In the genomic region with DNA sequence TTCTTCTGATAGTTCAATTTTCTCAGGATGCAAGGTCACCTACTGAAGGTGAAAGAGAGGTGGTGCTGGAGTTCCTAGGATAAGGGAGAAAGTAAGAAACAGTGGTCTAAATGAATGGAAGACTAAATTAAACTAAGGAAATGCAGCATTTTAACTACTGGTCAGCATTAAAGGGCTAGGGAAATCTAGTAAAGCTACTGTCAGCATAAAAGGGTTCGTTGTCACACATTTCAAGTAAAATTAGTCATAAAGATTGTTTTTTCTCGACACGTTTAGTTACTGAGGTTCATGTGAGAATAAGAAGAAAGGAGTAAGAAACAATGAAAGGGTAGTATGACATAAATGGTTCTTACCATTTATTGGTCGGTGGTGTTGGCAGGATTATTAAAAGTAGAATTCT, we compare ENCODE assay signal across 3 cellular contexts.
TF ChIP-seq lines count a peak whose summit lies in the region.

No MANE protein-coding gene starts in this region.

TF ChIP-seq in HepG2, 621 proteins besides CTCF, POLR2A, EP300 and RAD21:
- peak; percentile 64 to 84 for TF ChIP-seq MAFK (conservative IDR thresholded peaks at IDR 0.05 in 1 of 2, IDR thresholded peaks at IDR 0.05 in 1 of 2; ENCODE audit: low read length in 2 of 2)
- TF ChIP-seq MAFF (IDR thresholded peaks at IDR 0.05; ENCODE audit: low read depth, low read length) = peak; percentile 75
- TF ChIP-seq, protein P1, sequence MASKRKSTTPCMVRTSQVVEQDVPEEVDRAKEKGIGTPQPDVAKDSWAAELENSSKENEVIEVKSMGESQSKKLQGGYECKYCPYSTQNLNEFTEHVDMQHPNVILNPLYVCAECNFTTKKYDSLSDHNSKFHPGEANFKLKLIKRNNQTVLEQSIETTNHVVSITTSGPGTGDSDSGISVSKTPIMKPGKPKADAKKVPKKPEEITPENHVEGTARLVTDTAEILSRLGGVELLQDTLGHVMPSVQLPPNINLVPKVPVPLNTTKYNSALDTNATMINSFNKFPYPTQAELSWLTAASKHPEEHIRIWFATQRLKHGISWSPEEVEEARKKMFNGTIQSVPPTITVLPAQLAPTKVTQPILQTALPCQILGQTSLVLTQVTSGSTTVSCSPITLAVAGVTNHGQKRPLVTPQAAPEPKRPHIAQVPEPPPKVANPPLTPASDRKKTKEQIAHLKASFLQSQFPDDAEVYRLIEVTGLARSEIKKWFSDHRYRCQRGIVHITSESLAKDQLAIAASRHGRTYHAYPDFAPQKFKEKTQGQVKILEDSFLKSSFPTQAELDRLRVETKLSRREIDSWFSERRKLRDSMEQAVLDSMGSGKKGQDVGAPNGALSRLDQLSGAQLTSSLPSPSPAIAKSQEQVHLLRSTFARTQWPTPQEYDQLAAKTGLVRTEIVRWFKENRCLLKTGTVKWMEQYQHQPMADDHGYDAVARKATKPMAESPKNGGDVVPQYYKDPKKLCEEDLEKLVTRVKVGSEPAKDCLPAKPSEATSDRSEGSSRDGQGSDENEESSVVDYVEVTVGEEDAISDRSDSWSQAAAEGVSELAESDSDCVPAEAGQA (IDR thresholded peaks at IDR 0.05; ENCODE audit: low read depth) = no peak
- TF ChIP-seq, protein P1 (CRISPR knock-in tag; IDR thresholded peaks at IDR 0.05; ENCODE audit: borderline replicate concordance) = no peak

TF ChIP-seq in IMR-90, 13 proteins besides CTCF, POLR2A, EP300 and RAD21:
- no peak for TF ChIP-seq CHD1 (IDR thresholded peaks at IDR 0.05; ENCODE audit: low read depth, low read length)
- TF ChIP-seq RCOR1 (IDR thresholded peaks at IDR 0.05; ENCODE audit: insufficient replicate concordance, low read length) = no peak
- no peak for TF ChIP-seq FOS (IDR thresholded peaks at IDR 0.05; ENCODE audit: low read depth, low read length)
- no peak for TF ChIP-seq CEBPB (IDR thresholded peaks at IDR 0.05; ENCODE audit: low read depth, low read length)
- TF ChIP-seq RFX5 (IDR thresholded peaks at IDR 0.05; ENCODE audit: low read depth, low read length) = no peak
- peak; percentile 60 for TF ChIP-seq MAFK (IDR thresholded peaks at IDR 0.05; ENCODE audit: low read depth, low read length)
- no peak for TF ChIP-seq SMC3 (IDR thresholded peaks at IDR 0.05; ENCODE audit: low read depth, low read length)
- TF ChIP-seq BHLHE40 (IDR thresholded peaks at IDR 0.05; ENCODE audit: low read depth, low read length) = no peak

TF ChIP-seq in K562, 482 proteins besides CTCF, POLR2A, EP300 and RAD21:
- TF ChIP-seq POLR2AphosphoS5 (IDR thresholded peaks at IDR 0.05; ENCODE audit: control insufficient read depth, insufficient read depth, low read depth, low read length) = peak; percentile 2; the same call in 1 of the 2 replicates
- peak; percentile 34; the same call in 1 of the 2 replicates for TF ChIP-seq C11orf30 (IDR thresholded peaks at IDR 0.05; ENCODE audit: low read depth)
- TF ChIP-seq CHD4 (IDR thresholded peaks at IDR 0.05; ENCODE audit: insufficient read depth, insufficient replicate concordance, low read depth, low read length, poor library complexity, severe bottlenecking) = no peak
- TF ChIP-seq, protein P2, sequence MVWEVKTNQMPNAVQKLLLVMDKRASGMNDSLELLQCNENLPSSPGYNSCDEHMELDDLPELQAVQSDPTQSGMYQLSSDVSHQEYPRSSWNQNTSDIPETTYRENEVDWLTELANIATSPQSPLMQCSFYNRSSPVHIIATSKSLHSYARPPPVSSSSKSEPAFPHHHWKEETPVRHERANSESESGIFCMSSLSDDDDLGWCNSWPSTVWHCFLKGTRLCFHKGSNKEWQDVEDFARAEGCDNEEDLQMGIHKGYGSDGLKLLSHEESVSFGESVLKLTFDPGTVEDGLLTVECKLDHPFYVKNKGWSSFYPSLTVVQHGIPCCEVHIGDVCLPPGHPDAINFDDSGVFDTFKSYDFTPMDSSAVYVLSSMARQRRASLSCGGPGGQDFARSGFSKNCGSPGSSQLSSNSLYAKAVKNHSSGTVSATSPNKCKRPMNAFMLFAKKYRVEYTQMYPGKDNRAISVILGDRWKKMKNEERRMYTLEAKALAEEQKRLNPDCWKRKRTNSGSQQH (CRISPR knock-in tag; IDR thresholded peaks at IDR 0.05) = no peak
- no peak for TF ChIP-seq HDAC8 (tag; IDR thresholded peaks at IDR 0.05)
- TF ChIP-seq MECOM (CRISPR knock-in tag; IDR thresholded peaks at IDR 0.05) = no peak
- TF ChIP-seq ZNF316 (IDR thresholded peaks at IDR 0.05) = peak; percentile 77
